Comparison of ENCODE assay signal across 8 cellular contexts in genomic region chr5:60597570-60597969, GRCh38.
A peak's percentile ranks its signal among the peaks of the same experiment; 100 is the strongest.
DNase-seq lines count a peak whose midpoint lies in the region; ATAC-seq and TF ChIP-seq lines count a peak whose summit lies in the region.

No MANE protein-coding gene starts in this region.

- peak; percentile 56 for DNase-seq in activated CD4-positive, alpha-beta T cell treated with anti-CD3 and anti-CD28 coated beads, Interleukin-2, amount 10 ng/mL, durations not matched to agents 7 days and 5 days
- no peak for DNase-seq in activated CD4-positive, alpha-beta T cell treated with anti-CD3 and anti-CD28 coated beads, Interleukin-2, amount 50 U/mL, for 4 hours
- DNase-seq in OCI-LY7 (ENCODE audit: low spot score) (peak; percentile 74), cortex of kidney (lab: John Stamatoyannopoulos, UW) (no peak), cerebellar cortex (ENCODE audit: low spot score) (no peak)
- peak in 1 of 2 donors; percentile 19 for DNase-seq in stimulated activated naive CD8-positive, alpha-beta T cell treated with anti-CD3 and anti-CD28 coated beads, Interleukin-15, amount 100 ng/mL, for 72 hours

- H3K36me3 Mint-ChIP-seq in activated CD4-positive, alpha-beta T cell treated with anti-CD3 and anti-CD28 coated beads, Interleukin-2, amount 10 ng/mL, durations not matched to agents 7 days and 5 days (ENCODE audit: low read depth): peaks cover 40% of the 10 kb centered on the region

- ATAC-seq in HG02981 (IDR thresholded peaks at IDR 0.05; ENCODE audit: unreplicated experiment) (peak; percentile 86), GM19328 (IDR thresholded peaks at IDR 0.05; ENCODE audit: unreplicated experiment) (no peak)
- peak; percentile 80 for ATAC-seq in stimulated activated naive CD8-positive, alpha-beta T cell treated with anti-CD3 and anti-CD28 coated beads, Interleukin-15, amount 100 ng/mL, for 72 hours

- POLR2A ChIA-PET in activated CD4-positive, alpha-beta T cell treated with anti-CD3 and anti-CD28 coated beads, Interleukin-2, amount 10 ng/mL, durations not matched to agents 7 days and 5 days (lab: Charles Lee): interaction anchor here (0.6 kb wide), 1 partner anchor 24 kb away, joined by 3 read pairs; no protein-coding TSS in a partner anchor
- POLR2A ChIA-PET in OCI-LY7 (lab: Charles Lee): interaction anchor here (0.9 to 1.5 kb wide), 4 partner anchors 8 to 102 kb away, joined by 3 to 4 read pairs (median 4); partner anchors contain the start of gene DEPDC1B

- H4K20me1 ChIP-seq in OCI-LY7 (ENCODE audit: insufficient read depth, low read length): no peaks in the 10 kb centered on the region

- H2AFZ ChIP-seq in OCI-LY7 (ENCODE audit: low read length): no peak overlapping the region

- H3K4me1 Mint-ChIP-seq in activated CD4-positive, alpha-beta T cell treated with anti-CD3 and anti-CD28 coated beads, Interleukin-2, amount 10 ng/mL, durations not matched to agents 7 days and 5 days: peaks cover 24% of the 10 kb centered on the region
- H3K4me1 Mint-ChIP-seq in stimulated activated naive CD8-positive, alpha-beta T cell treated with anti-CD3 and anti-CD28 coated beads, Interleukin-15, amount 100 ng/mL, for 72 hours: peaks cover 13% of the 10 kb centered on the region

- intact Hi-C loops in OCI-LY7 (cut with micrococcal nuclease; ENCODE audit: unreplicated experiment): loop anchor here (5.0 kb wide), 1 partner anchor 75 kb away; no protein-coding TSS in a partner anchor

- no peaks in the 10 kb centered on the region for H3K9me3 Mint-ChIP-seq in activated CD4-positive, alpha-beta T cell treated with anti-CD3 and anti-CD28 coated beads, Interleukin-2, amount 10 ng/mL, durations not matched to agents 7 days and 5 days
- no peaks in the 10 kb centered on the region for H3K9me3 Mint-ChIP-seq in stimulated activated naive CD8-positive, alpha-beta T cell treated with anti-CD3 and anti-CD28 coated beads, Interleukin-15, amount 100 ng/mL, for 72 hours

- peaks cover 28% of the 10 kb centered on the region for H3K36me3 ChIP-seq in OCI-LY7 (ENCODE audit: insufficient read depth, low read length)

- H3K27ac ChIP-seq in OCI-LY7 (ENCODE audit: low read depth, low read length, poor library complexity, severe bottlenecking): peak overlapping the region; percentile 62

- no peaks in the 10 kb centered on the region for H3K9me3 ChIP-seq in OCI-LY7 (ENCODE audit: low read length)

- H3K4me1 ChIP-seq in OCI-LY7 (ENCODE audit: insufficient read depth, low read length, poor library complexity, severe bottlenecking): peaks cover 26% of the 10 kb centered on the region

- H3K4me2 ChIP-seq in OCI-LY7 (ENCODE audit: low read length): peak overlapping the region; percentile 53

- H3K27me3 Mint-ChIP-seq in activated CD4-positive, alpha-beta T cell treated with anti-CD3 and anti-CD28 coated beads, Interleukin-2, amount 10 ng/mL, durations not matched to agents 7 days and 5 days: no peaks in the 10 kb centered on the region
- H3K27me3 Mint-ChIP-seq in stimulated activated naive CD8-positive, alpha-beta T cell treated with anti-CD3 and anti-CD28 coated beads, Interleukin-15, amount 100 ng/mL, for 72 hours: no peaks in the 10 kb centered on the region

- TSS peak; percentile 3 for BruUV-seq in OCI-LY7 (replicated peaks; lab: Mats Ljungman, UMichigan)

- CTCF ChIA-PET in activated CD4-positive, alpha-beta T cell treated with anti-CD3 and anti-CD28 coated beads, Interleukin-2, amount 10 ng/mL, durations not matched to agents 7 days and 5 days (lab: Charles Lee): no interaction called here
- CTCF ChIA-PET in OCI-LY7 (lab: Charles Lee; ENCODE audit: unreplicated experiment): no interaction called here

- no peaks in the 10 kb centered on the region for H3K79me2 ChIP-seq in OCI-LY7 (ENCODE audit: insufficient read depth, low read depth, low read length)

- no peaks in the 10 kb centered on the region for H3K9me2 ChIP-seq in OCI-LY7 (ENCODE audit: insufficient read depth, low read length)

- no peak overlapping the region for H3K27ac Mint-ChIP-seq in activated CD4-positive, alpha-beta T cell treated with anti-CD3 and anti-CD28 coated beads, Interleukin-2, amount 10 ng/mL, durations not matched to agents 7 days and 5 days
- no peak overlapping the region for H3K27ac Mint-ChIP-seq in stimulated activated naive CD8-positive, alpha-beta T cell treated with anti-CD3 and anti-CD28 coated beads, Interleukin-15, amount 100 ng/mL, for 72 hours

- no peak overlapping the region for H3K4me3 Mint-ChIP-seq in activated CD4-positive, alpha-beta T cell treated with anti-CD3 and anti-CD28 coated beads, Interleukin-2, amount 10 ng/mL, durations not matched to agents 7 days and 5 days
- H3K4me3 Mint-ChIP-seq in stimulated activated naive CD8-positive, alpha-beta T cell treated with anti-CD3 and anti-CD28 coated beads, Interleukin-15, amount 100 ng/mL, for 72 hours: peak overlapping the region in 1 of 2 donors; percentile 4

- H3K4me3 ChIP-seq in OCI-LY7 (ENCODE audit: low read depth, low read length, poor library complexity, severe bottlenecking): peak overlapping the region; percentile 0

- TF ChIP-seq CTCF in OCI-LY7 (conservative IDR thresholded peaks at IDR 0.05; ENCODE audit: low read length): no peak

Comparison
In these comparisons a context has a peak if more than half of its experiments do, and no peak if none do; other contexts are left out.
1. DNase-seq: peak in activated CD4-positive, alpha-beta T cell treated with anti-CD3 and anti-CD28 coated beads, Interleukin-2, amount 10 ng/mL, durations not matched to agents 7 days and 5 days (single experiment) and OCI-LY7 (single experiment); none in activated CD4-positive, alpha-beta T cell treated with anti-CD3 and anti-CD28 coated beads, Interleukin-2, amount 50 U/mL, for 4 hours (0 of 2), cortex of kidney (single experiment) and cerebellar cortex (single experiment).